11 cellular contexts compared by ENCODE assay signal in genomic region chr3:98977520-98977919, GRCh38.
DNase-seq lines count a peak whose midpoint lies in the region; ATAC-seq lines count a peak whose summit lies in the region.
"Had no signal": no experiment of that assay in that cellular context is flagged by ENCODE, and none has a peak within 500 bp of the region (broad histone marks: within the 10 kb centered on the region; RNA-seq: fewer than 3 reads in every experiment).

No MANE protein-coding gene starts in this region.

- no peak for DNase-seq in activated naive CD8-positive, alpha-beta T cell treated with anti-CD3 and anti-CD28 coated beads, Interleukin-2, amount 50 U/mL, for 24 hours
- DNase-seq in activated naive CD8-positive, alpha-beta T cell treated with anti-CD3 and anti-CD28 coated beads for 36 hours: no peak
- DNase-seq in NCI-H446 (lab: John Stamatoyannopoulos, UW): peak; percentile 22 to 59
- peak; percentile 95 for DNase-seq in dermis blood vessel endothelial cell
- DNase-seq in skeletal muscle cell (ENCODE audit: low read depth): peak; percentile 91
- no peak for DNase-seq in effector memory CD8-positive, alpha-beta T cell
- no peak for DNase-seq in NCI-H1048 (lab: John Stamatoyannopoulos, UW)
- DNase-seq: stimulated activated CD8-positive, alpha-beta memory T cell treated with anti-CD3 and anti-CD28 coated beads, Interleukin-4, amount 100 ng/mL, for 48 hours had no signal

- no peak overlapping the region for H3K4me3 Mint-ChIP-seq in activated naive CD8-positive, alpha-beta T cell treated with anti-CD3 and anti-CD28 coated beads, Interleukin-2, amount 50 U/mL, for 24 hours
- H3K4me3 Mint-ChIP-seq in activated naive CD8-positive, alpha-beta T cell treated with anti-CD3 and anti-CD28 coated beads for 36 hours: no peak overlapping the region
- H3K4me3 Mint-ChIP-seq in effector memory CD8-positive, alpha-beta T cell: no peak overlapping the region
- H3K4me3 Mint-ChIP-seq: central memory CD8-positive, alpha-beta T cell had no signal

- H3K9me3 Mint-ChIP-seq in activated naive CD8-positive, alpha-beta T cell treated with anti-CD3 and anti-CD28 coated beads, Interleukin-2, amount 50 U/mL, for 24 hours: peaks cover 4% of the 10 kb centered on the region
- peaks cover 4% of the 10 kb centered on the region for H3K9me3 Mint-ChIP-seq in activated naive CD8-positive, alpha-beta T cell treated with anti-CD3 and anti-CD28 coated beads for 36 hours
- no peaks in the 10 kb centered on the region for H3K9me3 Mint-ChIP-seq in effector memory CD8-positive, alpha-beta T cell

- H3K4me1 Mint-ChIP-seq in activated naive CD8-positive, alpha-beta T cell treated with anti-CD3 and anti-CD28 coated beads, Interleukin-2, amount 50 U/mL, for 24 hours: peaks cover 11% of the 10 kb centered on the region
- H3K4me1 Mint-ChIP-seq in activated naive CD8-positive, alpha-beta T cell treated with anti-CD3 and anti-CD28 coated beads for 36 hours: peaks cover 4% of the 10 kb centered on the region
- no peaks in the 10 kb centered on the region for H3K4me1 Mint-ChIP-seq in effector memory CD8-positive, alpha-beta T cell (ENCODE audit: low read depth in 2 of 2)
- H3K4me1 Mint-ChIP-seq: central memory CD8-positive, alpha-beta T cell had no signal

- H3K27me3 Mint-ChIP-seq in activated naive CD8-positive, alpha-beta T cell treated with anti-CD3 and anti-CD28 coated beads, Interleukin-2, amount 50 U/mL, for 24 hours: peaks cover 8% of the 10 kb centered on the region
- H3K27me3 Mint-ChIP-seq in activated naive CD8-positive, alpha-beta T cell treated with anti-CD3 and anti-CD28 coated beads for 36 hours: peaks cover 36% of the 10 kb centered on the region
- no peaks in the 10 kb centered on the region for H3K27me3 Mint-ChIP-seq in effector memory CD8-positive, alpha-beta T cell
- H3K27me3 Mint-ChIP-seq: central memory CD8-positive, alpha-beta T cell had no signal

- peaks cover 2% of the 10 kb centered on the region for H3K36me3 Mint-ChIP-seq in activated naive CD8-positive, alpha-beta T cell treated with anti-CD3 and anti-CD28 coated beads, Interleukin-2, amount 50 U/mL, for 24 hours (ENCODE audit: low read depth)
- peaks cover 1% of the 10 kb centered on the region for H3K36me3 Mint-ChIP-seq in activated naive CD8-positive, alpha-beta T cell treated with anti-CD3 and anti-CD28 coated beads for 36 hours
- no peaks in the 10 kb centered on the region for H3K36me3 Mint-ChIP-seq in effector memory CD8-positive, alpha-beta T cell (ENCODE audit: insufficient read depth)

- peak overlapping the region; percentile 44 for H3K27ac Mint-ChIP-seq in activated naive CD8-positive, alpha-beta T cell treated with anti-CD3 and anti-CD28 coated beads, Interleukin-2, amount 50 U/mL, for 24 hours
- no peak overlapping the region for H3K27ac Mint-ChIP-seq in activated naive CD8-positive, alpha-beta T cell treated with anti-CD3 and anti-CD28 coated beads for 36 hours
- no peak overlapping the region for H3K27ac Mint-ChIP-seq in effector memory CD8-positive, alpha-beta T cell
- H3K27ac Mint-ChIP-seq: progenitor cell of endocrine pancreas had no signal

- no peak overlapping the region for H3K4me3 ChIP-seq in skeletal muscle cell (ENCODE audit: low read depth, low read length)

- ATAC-seq in activated naive CD8-positive, alpha-beta T cell treated with anti-CD3 and anti-CD28 coated beads, Interleukin-2, amount 50 U/mL, for 24 hours: no peak
- ATAC-seq in HG03159 (IDR thresholded peaks at IDR 0.05; ENCODE audit: unreplicated experiment): no peak
- no peak for ATAC-seq in effector memory CD8-positive, alpha-beta T cell (replicated peaks)

Comparison
In these comparisons a context has a peak if more than half of its experiments do, and no peak if none do; other contexts are left out.
1. DNase-seq: peak in NCI-H446 (2 of 2), dermis blood vessel endothelial cell (single experiment) and skeletal muscle cell (single experiment); none in activated naive CD8-positive, alpha-beta T cell treated with anti-CD3 and anti-CD28 coated beads, Interleukin-2, amount 50 U/mL, for 24 hours (single experiment), activated naive CD8-positive, alpha-beta T cell treated with anti-CD3 and anti-CD28 coated beads for 36 hours (single experiment), effector memory CD8-positive, alpha-beta T cell (0 of 3) and NCI-H1048 (single experiment).